In genomic region chr3:126180477-126181397, GRCh38 we compare ENCODE assay signal across 9 cellular contexts. TPM values are rescaled to one million over a fixed set of nuclear protein-coding genes. Genes with fewer than 3 reads are reported as not detected.
DNase-seq lines count a peak whose midpoint lies in the region; ATAC-seq and TF ChIP-seq lines count a peak whose summit lies in the region.
"Had no signal": no experiment of that assay in that cellular context is flagged by ENCODE, and none has a peak within 500 bp of the region (broad histone marks: within the 10 kb centered on the region; RNA-seq: fewer than 3 reads in every experiment).

ALDH1L1 (minus strand) TSS chr3:126180586; CDS start chr3:126160979, 19,607 bp downstream.

- no peak within 1 kb of the TSS for H3K27ac ChIP-seq in muscle layer of colon (ENCODE audit: low read depth, low read length)

- no peaks in the 10 kb centered on the region for H3K4me1 ChIP-seq in muscle layer of colon (ENCODE audit: insufficient read depth, low read length)

- DNase-seq in Calu3 (peak; percentile 85), NCI-H510A (lab: John Stamatoyannopoulos, UW) (peak; percentile 43), fibroblast of mammary gland (ENCODE audit: low read depth) (peak; percentile 53), HuH-7 (ENCODE audit: low spot score) (no peak), SIG-M5 treated with dmso at 0.1 percent for 504 hours (lab: John Stamatoyannopoulos, UW; ENCODE audit: unreplicated experiment) (no peak), GM13976 (ENCODE audit: low spot score) (no peak)

- peaks cover 21% of the 10 kb centered on the region for H3K4me1 Mint-ChIP-seq in Calu3 (ENCODE audit: low read depth, unreplicated experiment)

- H3K4me3 Mint-ChIP-seq in Calu3 (ENCODE audit: low read depth, unreplicated experiment), result peak within 1 kb of the TSS; percentile 81
- H3K4me3 Mint-ChIP-seq: activated naive CD4-positive, alpha-beta T cell treated with anti-CD3 and anti-CD28 coated beads, Interleukin-2, amount 50 U/mL, for 24 hours had no signal

- peaks cover 24% of the 10 kb centered on the region for H3K36me3 Mint-ChIP-seq in Calu3 (ENCODE audit: insufficient read depth, unreplicated experiment)
- H3K36me3 Mint-ChIP-seq: activated naive CD4-positive, alpha-beta T cell treated with anti-CD3 and anti-CD28 coated beads, Interleukin-2, amount 50 U/mL, for 24 hours had no signal

- H3K36me3 ChIP-seq in muscle layer of colon (ENCODE audit: insufficient read depth, low read length), result no peaks in the 10 kb centered on the region

- H3K9me3 Mint-ChIP-seq in Calu3 (ENCODE audit: low read depth, unreplicated experiment), result peaks cover 3% of the 10 kb centered on the region
- H3K9me3 Mint-ChIP-seq: activated naive CD4-positive, alpha-beta T cell treated with anti-CD3 and anti-CD28 coated beads, Interleukin-2, amount 50 U/mL, for 24 hours had no signal

- no peak for ATAC-seq in GM19328 (IDR thresholded peaks at IDR 0.05; ENCODE audit: unreplicated experiment)

- no peaks in the 10 kb centered on the region for H3K9me3 ChIP-seq in muscle layer of colon (ENCODE audit: low read length)

- H3K27me3 Mint-ChIP-seq in Calu3 (ENCODE audit: unreplicated experiment), result peaks cover 9% of the 10 kb centered on the region

- in situ Hi-C loops in GM13976 (cut with MboI; ENCODE audit: low sequenced_read_pairs, unreplicated experiment), result no loop called here

- peak within 1 kb of the TSS; percentile 42 for H3K27ac Mint-ChIP-seq in Calu3 (ENCODE audit: unreplicated experiment)
- H3K27ac Mint-ChIP-seq: activated naive CD4-positive, alpha-beta T cell treated with anti-CD3 and anti-CD28 coated beads, Interleukin-2, amount 50 U/mL, for 24 hours had no signal

- CTCF ChIA-PET in Calu3 (lab: Charles Lee), result interaction anchor here (0.8 kb wide), 1 partner anchor 29 kb away, joined by 3 read pairs; no protein-coding TSS in a partner anchor

- TF ChIP-seq CTCF in Calu3 (IDR thresholded peaks at IDR 0.05; ENCODE audit: unreplicated experiment) (peak; percentile 11), fibroblast of mammary gland (conservative IDR thresholded peaks at IDR 0.05; ENCODE audit: control insufficient read depth, insufficient read depth, low read depth, low read length) (no peak), GM13976 (IDR thresholded peaks at IDR 0.05; ENCODE audit: borderline replicate concordance, control extremely low read depth, extremely low read depth, insufficient read depth, missing control alignments) (no peak)

- no peaks in the 10 kb centered on the region for H3K27me3 ChIP-seq in muscle layer of colon (ENCODE audit: control insufficient read depth in 1 of 2, insufficient read depth in 2 of 2, low read length in 2 of 2)

- H3K9ac ChIP-seq in muscle layer of colon (ENCODE audit: low read length), result peak within 1 kb of the TSS; percentile 5

- intact Hi-C loops in Calu3 (cut with micrococcal nuclease; ENCODE audit: unreplicated experiment), result loop anchor here (2.0 kb wide), 1 partner anchor 28 kb away; no protein-coding TSS in a partner anchor

- BruUV-seq in Calu3 (replicated peaks; lab: Mats Ljungman, UMichigan), result no TSS peak

- H3K4me3 ChIP-seq in fibroblast of mammary gland (ENCODE audit: control insufficient read depth, low read depth, low read length), result peak within 1 kb of the TSS; percentile 49
- H3K4me3 ChIP-seq in muscle layer of colon (ENCODE audit: low read depth in 1 of 2, low read length in 2 of 2), result peak within 1 kb of the TSS; percentile 40 to 62

RNA-seq across cellular contexts. Expression of gene ALDH1L1, which starts in this region (rescaled TPM):
- 4.4 and 11.2 TPM in 2 replicates for total RNA-seq in Calu3 (2022)

Comparison
In these comparisons a context has a peak if more than half of its experiments do, and no peak if none do; other contexts are left out.
1. DNase-seq: peak in Calu3 (single experiment), NCI-H510A (single experiment) and fibroblast of mammary gland (single experiment); none in HuH-7 (single experiment), SIG-M5 treated with dmso at 0.1 percent for 504 hours (single experiment) and GM13976 (single experiment).